In the genomic region with DNA sequence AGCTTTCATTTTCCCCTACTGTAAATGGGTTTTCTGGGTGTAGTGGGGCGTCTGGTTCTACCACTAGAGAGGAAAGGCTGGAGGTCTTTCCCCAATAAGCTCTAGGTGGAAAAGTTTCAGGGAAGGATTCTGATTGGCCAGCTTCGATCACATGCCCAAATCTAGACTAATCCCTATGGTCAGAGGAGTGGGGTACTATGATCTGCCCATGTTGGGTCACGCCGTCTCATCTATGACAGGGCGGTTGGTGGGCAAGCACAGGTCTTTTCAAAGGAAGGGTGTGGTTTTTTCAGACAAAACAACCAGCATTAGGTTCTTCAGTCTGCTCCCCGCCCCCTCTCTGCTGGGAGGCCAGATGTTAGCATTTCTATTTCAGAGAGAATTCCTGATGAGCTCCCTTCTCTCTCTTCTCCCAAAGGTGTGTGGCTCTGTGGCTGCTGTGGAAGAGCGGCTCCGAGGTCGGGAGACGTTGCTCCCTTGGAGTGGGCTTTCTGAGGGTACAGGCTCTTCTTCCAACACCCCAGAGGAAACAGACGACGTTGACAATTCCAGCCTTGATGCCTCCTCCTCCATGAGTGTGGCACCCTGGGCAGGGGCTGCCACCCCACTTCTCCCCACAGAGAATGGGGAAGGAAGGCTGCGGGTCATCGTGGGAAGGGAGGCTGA, we compare ENCODE assay signal across 14 cellular contexts. TPM values are rescaled to one million over a fixed set of nuclear protein-coding genes. Genes with fewer than 3 reads are reported as not detected.
A peak's percentile ranks its signal among the peaks of the same experiment; 100 is the strongest.
DNase-seq lines count a peak whose midpoint lies in the region; ATAC-seq and TF ChIP-seq lines count a peak whose summit lies in the region.
"Had no signal": no experiment of that assay in that cellular context is flagged by ENCODE, and none has a peak within 500 bp of the region (broad histone marks: within the 10 kb centered on the region; RNA-seq: fewer than 3 reads in every experiment).

No MANE protein-coding gene starts in this region.

- H3K27ac Mint-ChIP-seq in dendritic cell treated with granulocyte-macrophage colony-stimulating factor and Interleukin-4, amounts not matched to agents 40 ng/mL and 50 ng/mL, for 4 days = peak overlapping the region; percentile 84
- H3K27ac Mint-ChIP-seq in stimulated activated naive CD8-positive, alpha-beta T cell treated with anti-CD3 and anti-CD28 coated beads, Interleukin-15, amount 100 ng/mL, for 72 hours = no peak overlapping the region

- TF ChIP-seq CTCF in BE2C (IDR thresholded peaks at IDR 0.05; ENCODE audit: low read depth, low read length) = no peak

- no peaks in the 10 kb centered on the region for H3K9me3 ChIP-seq in BE2C
- H3K9me3 ChIP-seq: prostate gland had no signal

- peak; percentile 53 for DNase-seq in stimulated activated CD4-positive, alpha-beta T cell treated with anti-CD3 and anti-CD28 coated beads, Interleukin-15, amount 100 ng/mL, for 24 hours
- no peak for DNase-seq in stimulated activated CD4-positive, alpha-beta T cell treated with anti-CD3 and anti-CD28 coated beads, Interleukin-12 subunit alpha, Interleukin-12 subunit beta, amount 100 ng/mL, for 4 hours
- DNase-seq in activated CD4-positive, alpha-beta T cell treated with anti-CD3 and anti-CD28 coated beads, Interleukin-2, amount 50 U/mL, for 4 hours = peak; percentile 20 to 24
- peak in 1 of 2 donors; percentile 40 for DNase-seq in stimulated activated naive CD8-positive, alpha-beta T cell treated with anti-CD3 and anti-CD28 coated beads, Interleukin-15, amount 100 ng/mL, for 72 hours
- no peak for DNase-seq in BE2C
- DNase-seq: erythroblast, KBM-7, NCI-H2029, SIG-M5 had no signal

- H3K36me3 Mint-ChIP-seq in dendritic cell treated with granulocyte-macrophage colony-stimulating factor and Interleukin-4, amounts not matched to agents 40 ng/mL and 50 ng/mL, for 4 days (ENCODE audit: low read depth) = peaks cover 55% of the 10 kb centered on the region

- no peak overlapping the region for H3K4me3 Mint-ChIP-seq in dendritic cell treated with granulocyte-macrophage colony-stimulating factor and Interleukin-4, amounts not matched to agents 40 ng/mL and 50 ng/mL, for 4 days
- H3K4me3 Mint-ChIP-seq in stimulated activated naive CD8-positive, alpha-beta T cell treated with anti-CD3 and anti-CD28 coated beads, Interleukin-15, amount 100 ng/mL, for 72 hours = peak overlapping the region; percentile 11 to 12

- no peak overlapping the region for H3K4me3 ChIP-seq in BE2C (ENCODE audit: low read depth, low read length)
- H3K4me3 ChIP-seq: prostate gland had no signal

- ATAC-seq in stimulated activated naive CD8-positive, alpha-beta T cell treated with anti-CD3 and anti-CD28 coated beads, Interleukin-15, amount 100 ng/mL, for 72 hours = peak; percentile 45
- no peak for ATAC-seq in GM19455 (IDR thresholded peaks at IDR 0.05; ENCODE audit: unreplicated experiment)
- ATAC-seq in GM18520 (IDR thresholded peaks at IDR 0.05; ENCODE audit: unreplicated experiment) = no peak

- no peaks in the 10 kb centered on the region for H3K36me3 ChIP-seq in BE2C

- H3K27me3 Mint-ChIP-seq in dendritic cell treated with granulocyte-macrophage colony-stimulating factor and Interleukin-4, amounts not matched to agents 40 ng/mL and 50 ng/mL, for 4 days = no peaks in the 10 kb centered on the region
- H3K27me3 Mint-ChIP-seq in stimulated activated naive CD8-positive, alpha-beta T cell treated with anti-CD3 and anti-CD28 coated beads, Interleukin-15, amount 100 ng/mL, for 72 hours = no peaks in the 10 kb centered on the region

- peaks cover 29% of the 10 kb centered on the region for H3K4me1 Mint-ChIP-seq in dendritic cell treated with granulocyte-macrophage colony-stimulating factor and Interleukin-4, amounts not matched to agents 40 ng/mL and 50 ng/mL, for 4 days (ENCODE audit: low read depth)
- peaks cover 55% of the 10 kb centered on the region for H3K4me1 Mint-ChIP-seq in stimulated activated naive CD8-positive, alpha-beta T cell treated with anti-CD3 and anti-CD28 coated beads, Interleukin-15, amount 100 ng/mL, for 72 hours

- H3K27me3 ChIP-seq in BE2C = no peaks in the 10 kb centered on the region

- intact Hi-C loops in dendritic cell treated with granulocyte-macrophage colony-stimulating factor and Interleukin-4, amounts not matched to agents 40 ng/mL and 50 ng/mL, for 4 days (cut with micrococcal nuclease) = no loop called here

- H3K4me1 ChIP-seq in BE2C = peaks cover 4% of the 10 kb centered on the region
- H3K4me1 ChIP-seq: prostate gland had no signal

- no peaks in the 10 kb centered on the region for H3K9me3 Mint-ChIP-seq in dendritic cell treated with granulocyte-macrophage colony-stimulating factor and Interleukin-4, amounts not matched to agents 40 ng/mL and 50 ng/mL, for 4 days
- no peaks in the 10 kb centered on the region for H3K9me3 Mint-ChIP-seq in stimulated activated naive CD8-positive, alpha-beta T cell treated with anti-CD3 and anti-CD28 coated beads, Interleukin-15, amount 100 ng/mL, for 72 hours

RNA-seq across cellular contexts. Expression of gene TATDN2, which starts 9.8 kb away (rescaled TPM):
- 15.8 TPM for polyA plus RNA-seq in BE2C (2012; ENCODE audit: insufficient read depth, insufficient read length, low read depth)

RNA-seq across cellular contexts. Expression of gene GHRL, which starts 54.3 kb away (rescaled TPM):
- polyA plus RNA-seq in BE2C (2012; ENCODE audit: insufficient read depth, insufficient read length, low read depth) = not detected
- polyA plus RNA-seq: BJ had no signal

Comparison
In these comparisons a context has a peak if more than half of its experiments do, and no peak if none do; other contexts are left out.
1. DNase-seq: peak in stimulated activated CD4-positive, alpha-beta T cell treated with anti-CD3 and anti-CD28 coated beads, Interleukin-15, amount 100 ng/mL, for 24 hours (single experiment) and activated CD4-positive, alpha-beta T cell treated with anti-CD3 and anti-CD28 coated beads, Interleukin-2, amount 50 U/mL, for 4 hours (2 of 2); none in stimulated activated CD4-positive, alpha-beta T cell treated with anti-CD3 and anti-CD28 coated beads, Interleukin-12 subunit alpha, Interleukin-12 subunit beta, amount 100 ng/mL, for 4 hours (single experiment) and BE2C (single experiment).